8 cellular contexts compared by ENCODE assay signal in genomic region chr15:79091204-79091867, GRCh38. TPM values are rescaled to one million over a fixed set of nuclear protein-coding genes. Genes with fewer than 3 reads are reported as not detected.
DNase-seq lines count a peak whose midpoint lies in the region; ATAC-seq and TF ChIP-seq lines count a peak whose summit lies in the region.

No MANE protein-coding gene starts in this region.

- peaks cover 5% of the 10 kb centered on the region for H3K79me1 ChIP-seq in trophoblast cell (ENCODE audit: low read length)

- intact Hi-C loops in dorsolateral prefrontal cortex (cut with DNase I), result loop anchor here in 1 of 2 donors (2.0 to 5.0 kb wide), 4 partner anchors 27 to 91 kb away; no protein-coding TSS in a partner anchor

- no peaks in the 10 kb centered on the region for H3K36me3 ChIP-seq in ES-I3 (ENCODE audit: insufficient read depth, low read length)
- no peaks in the 10 kb centered on the region for H3K36me3 ChIP-seq in trophoblast cell (ENCODE audit: control insufficient read depth in 1 of 2, insufficient read depth in 2 of 2, low read length in 2 of 2)

- H2AFZ ChIP-seq in trophoblast cell (ENCODE audit: insufficient read depth, low read length, poor library complexity), result no peak overlapping the region

- H3K18ac ChIP-seq in trophoblast cell (ENCODE audit: low read length), result no peak overlapping the region

- H2AK5ac ChIP-seq in trophoblast cell (ENCODE audit: low read length), result no peak overlapping the region

- peak overlapping the region in 47 of 59 donors; percentile 12 to 88 (median 69) for H3K27ac ChIP-seq in dorsolateral prefrontal cortex
- H3K27ac ChIP-seq in trophoblast cell (ENCODE audit: low read depth, low read length), result no peak overlapping the region

- H3K4me1 ChIP-seq in ES-I3 (ENCODE audit: insufficient read depth, low read length) (no peaks in the 10 kb centered on the region), trophoblast cell (ENCODE audit: control insufficient read depth in 1 of 2, insufficient read depth in 2 of 2, low read length in 2 of 2) (peaks cover 15 to 16% of the 10 kb centered on the region in 2 experiments)

- ATAC-seq in HG03457 (IDR thresholded peaks at IDR 0.05; ENCODE audit: unreplicated experiment), result no peak
- no peak for ATAC-seq in GM21526 (IDR thresholded peaks at IDR 0.05; ENCODE audit: low FRiP score, unreplicated experiment)
- no peak for ATAC-seq in HG03342 (IDR thresholded peaks at IDR 0.05; ENCODE audit: unreplicated experiment)

- H3K4ac ChIP-seq in trophoblast cell (ENCODE audit: low read depth, low read length), result no peak overlapping the region

- no peak for TF ChIP-seq CTCF in dorsolateral prefrontal cortex (IDR thresholded peaks at IDR 0.05 in 54 of 56, conservative IDR thresholded peaks at IDR 0.05 in 2 of 56; ENCODE audit: low read depth in 1 of 56, partially characterized antibody in 56 of 56)

- H3K23ac ChIP-seq in trophoblast cell (ENCODE audit: low read length), result no peak overlapping the region

- no peak overlapping the region for H4K91ac ChIP-seq in trophoblast cell (ENCODE audit: low read depth, low read length)

- H3K4me2 ChIP-seq in trophoblast cell (ENCODE audit: low read length), result peak overlapping the region; percentile 90

- H2BK12ac ChIP-seq in trophoblast cell (ENCODE audit: low read length), result no peak overlapping the region

- no peak overlapping the region for H3K14ac ChIP-seq in trophoblast cell (ENCODE audit: low read length)

- DNase-seq in NCI-H2171 (lab: John Stamatoyannopoulos, UW) (peak; percentile 77), dorsolateral prefrontal cortex (peak in 8 of 10 donors; percentile 36 to 79 (median 71)), trophoblast cell (peak; percentile 63 to 75), hepatic stellate cell (ENCODE audit: low spot score) (no peak)

- H4K8ac ChIP-seq in trophoblast cell (ENCODE audit: low read depth, low read length), result no peak overlapping the region

- H2BK5ac ChIP-seq in trophoblast cell (ENCODE audit: low read depth, low read length, poor library complexity), result no peak overlapping the region

- H2BK120ac ChIP-seq in trophoblast cell (ENCODE audit: insufficient read depth, low read length, poor library complexity), result no peak overlapping the region

- H4K12ac ChIP-seq in trophoblast cell (ENCODE audit: low read depth, low read length), result no peak overlapping the region

- H3K27me3 ChIP-seq in dorsolateral prefrontal cortex (peaks cover 0 to 27% (median 8%) of the 10 kb centered on the region in 45 donors), trophoblast cell (ENCODE audit: insufficient read depth, low read length) (peaks cover 12% of the 10 kb centered on the region)

- no CpG with 5 or more reads among the region's 53 CpGs for WGBS in trophoblast cell (ENCODE audit: extremely low coverage, insufficient coverage, insufficient read length)

- H3K4me3 ChIP-seq in dorsolateral prefrontal cortex (peak overlapping the region; percentile 42 to 80 (median 64)), trophoblast cell (ENCODE audit: low read depth, low read length) (peak overlapping the region; percentile 37)

- H3K79me2 ChIP-seq in trophoblast cell (ENCODE audit: control insufficient read depth, insufficient read depth, low read length, poor library complexity), result no peaks in the 10 kb centered on the region

- peak overlapping the region; percentile 60; the same call in 1 of the 2 replicates for H3K9ac ChIP-seq in ES-I3 (ENCODE audit: low read depth, low read length)
- no peak overlapping the region for H3K9ac ChIP-seq in trophoblast cell (ENCODE audit: low read length)

- H3K9me3 ChIP-seq in ES-I3 (ENCODE audit: control insufficient read depth, insufficient read depth, low read length), result no peaks in the 10 kb centered on the region
- H3K9me3 ChIP-seq in trophoblast cell (ENCODE audit: insufficient read depth, low read depth, low read length), result peaks cover 14% of the 10 kb centered on the region

RNA-seq across cellular contexts. Expression of gene RASGRF1, which starts 0.8 kb away (rescaled TPM):
- total RNA-seq in dorsolateral prefrontal cortex, result 100 to 1,000 TPM in 29 of 120 experiments, 10 to 100 TPM in 91; 55.3 to 149 (median 86.9) TPM
- 3.5 and 4.0 TPM in 2 replicates for polyA plus RNA-seq in trophoblast cell (2013)
